ENCODE assay signal across 26 cellular contexts in the genomic region with DNA sequence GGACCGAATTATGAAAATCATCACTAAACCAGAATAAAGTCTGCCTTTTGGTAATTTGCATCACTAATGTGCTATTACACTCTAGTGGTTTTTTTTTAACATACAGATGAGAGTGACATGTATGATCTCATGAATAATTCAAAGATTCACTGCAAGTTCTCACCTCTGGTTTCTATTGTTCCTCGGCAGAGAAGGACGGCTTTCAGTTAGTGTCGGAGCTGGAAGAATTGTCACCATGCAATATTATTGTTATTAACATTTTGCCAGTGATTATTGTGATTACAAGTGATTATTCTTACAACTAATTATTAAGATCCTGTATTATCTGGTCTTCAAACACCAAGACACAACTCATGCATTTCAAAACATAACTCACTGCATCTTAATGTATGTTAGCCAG.
"Had no signal": no experiment of that assay in that cellular context is flagged by ENCODE, and none has a peak within 500 bp of the region (broad histone marks: within the 10 kb centered on the region; RNA-seq: fewer than 3 reads in every experiment).

No MANE protein-coding gene starts in this region.

- H3K27me3 Mint-ChIP-seq: naive B cell; progenitor cell of endocrine pancreas; stimulated activated memory B cell treated with anti-CD40 and anti-IgM and Interleukin-4, amounts not matched to agents 10 μg/mL and 1 μg/mL and 100 μg/mL, for 72 hours had no signal

- H3K36me3 ChIP-seq: left ventricle myocardium inferior, neural progenitor cell, ovary, right atrium auricular region, right lobe of liver, stomach, thyroid gland, transverse colon, upper lobe of left lung, vagina had no signal

- H3K9ac ChIP-seq: neural progenitor cell had no signal

- DNase-seq: islet precursor cell; left ventricle myocardium inferior; mesendoderm; naive B cell; natural killer cell; ovary; right lobe of liver; stimulated activated CD4-positive, alpha-beta T cell treated with anti-CD3 and anti-CD28 coated beads, Interleukin-1b, Interleukin-23, amount 100 ng/mL, for 48 hours; stimulated activated CD4-positive, alpha-beta T cell treated with anti-CD3 and anti-CD28 coated beads, Interleukin-2, amount 100 ng/mL, for 48 hours; stimulated activated CD4-positive, alpha-beta T cell treated with anti-CD3 and anti-CD28 coated beads, Interleukin-4, amount 100 ng/mL, for 4 hours; stimulated activated CD8-positive, alpha-beta memory T cell treated with anti-CD3 and anti-CD28 coated beads, Interleukin-4, amount 100 ng/mL, for 48 hours; stimulated activated naive CD4-positive, alpha-beta T cell treated with Interleukin-2 at 50 U/mL for 16 hours; stomach; testis; thyroid gland; transverse colon; upper lobe of left lung had no signal

- H2AFZ ChIP-seq: hepatocyte, neural progenitor cell had no signal

- H3K27me3 ChIP-seq: hepatocyte, neural progenitor cell, ovary, right atrium auricular region, right lobe of liver, stomach, testis, thyroid gland, transverse colon, upper lobe of left lung, vagina had no signal

- H3K79me2 ChIP-seq: hepatocyte had no signal

- H3K36me3 Mint-ChIP-seq: mesothelial cell of epicardium; naive B cell; natural killer cell; neural progenitor cell; stimulated activated memory B cell treated with anti-CD40 and anti-IgM and Interleukin-4, amounts not matched to agents 10 μg/mL and 1 μg/mL and 100 μg/mL, for 72 hours had no signal

- H3K27ac Mint-ChIP-seq: mesothelial cell of epicardium; naive B cell; natural killer cell; neural progenitor cell; progenitor cell of endocrine pancreas; stimulated activated memory B cell treated with anti-CD40 and anti-IgM and Interleukin-4, amounts not matched to agents 10 μg/mL and 1 μg/mL and 100 μg/mL, for 72 hours had no signal

- H3K9me3 ChIP-seq: left ventricle myocardium inferior, ovary, right atrium auricular region, right lobe of liver, stomach, testis, thyroid gland, transverse colon, upper lobe of left lung, vagina had no signal

- H3K9me3 Mint-ChIP-seq: mesothelial cell of epicardium; naive B cell; natural killer cell; neural progenitor cell; stimulated activated memory B cell treated with anti-CD40 and anti-IgM and Interleukin-4, amounts not matched to agents 10 μg/mL and 1 μg/mL and 100 μg/mL, for 72 hours had no signal

- H3K4me3 Mint-ChIP-seq: mesothelial cell of epicardium; naive B cell; natural killer cell; neural progenitor cell; stimulated activated memory B cell treated with anti-CD40 and anti-IgM and Interleukin-4, amounts not matched to agents 10 μg/mL and 1 μg/mL and 100 μg/mL, for 72 hours had no signal

- ATAC-seq: natural killer cell; right lobe of liver; stimulated activated memory B cell treated with anti-CD40 and anti-IgM and Interleukin-4, amounts not matched to agents 10 μg/mL and 1 μg/mL and 100 μg/mL, for 72 hours had no signal

- H3K4me3 ChIP-seq: hepatocyte, left ventricle myocardium inferior, lung, neural progenitor cell, ovary, right atrium auricular region, right lobe of liver, smooth muscle cell, stomach, testis, thyroid gland, transverse colon, upper lobe of left lung, vagina had no signal

- H3K4me2 ChIP-seq: hepatocyte, neural progenitor cell, smooth muscle cell had no signal

- H3K4me1 Mint-ChIP-seq: naive B cell; stimulated activated memory B cell treated with anti-CD40 and anti-IgM and Interleukin-4, amounts not matched to agents 10 μg/mL and 1 μg/mL and 100 μg/mL, for 72 hours had no signal

- H3K27ac ChIP-seq: hepatocyte, left ventricle myocardium inferior, neural progenitor cell, ovary, right atrium auricular region, right lobe of liver, stomach, testis, thyroid gland, transverse colon, upper lobe of left lung, vagina had no signal
